ENCODE assay signal across 9 cellular contexts in genomic region chr6:56540950-56541600, GRCh38.
A peak's percentile ranks its signal among the peaks of the same experiment; 100 is the strongest.
DNase-seq lines count a peak whose midpoint lies in the region; ATAC-seq and TF ChIP-seq lines count a peak whose summit lies in the region.
"Had no signal": no experiment of that assay in that cellular context is flagged by ENCODE, and none has a peak within 500 bp of the region (broad histone marks: within the 10 kb centered on the region; RNA-seq: fewer than 3 reads in every experiment).

No MANE protein-coding gene starts in this region.

- H3K27me3 Mint-ChIP-seq in naive thymus-derived CD4-positive, alpha-beta T cell = peaks cover 0 to 3% (median 0%) of the 10 kb centered on the region in 5 donors
- H3K27me3 Mint-ChIP-seq: IgD-negative memory B cell had no signal

- H3K36me3 ChIP-seq in MG63 (peaks cover 6% of the 10 kb centered on the region), body of pancreas (replicated peaks in 1 of 2; ENCODE audit: insufficient read depth in 1 of 2, low read depth in 2 of 2) (no peaks in the 10 kb centered on the region), mesodermal cell (ENCODE audit: control insufficient read depth, insufficient read depth, low read length) (peaks cover 5% of the 10 kb centered on the region)
- H3K36me3 ChIP-seq in naive thymus-derived CD4-positive, alpha-beta T cell (ENCODE audit: control insufficient read depth in 2 of 3, insufficient read depth in 3 of 3, low read length in 3 of 3) = no peaks in the 10 kb centered on the region

- no peak overlapping the region for H3K27ac Mint-ChIP-seq in naive thymus-derived CD4-positive, alpha-beta T cell
- H3K27ac Mint-ChIP-seq: IgD-negative memory B cell had no signal

- H3K4me1 Mint-ChIP-seq in naive thymus-derived CD4-positive, alpha-beta T cell = peaks cover 0 to 2% (median 0%) of the 10 kb centered on the region in 7 donors
- H3K4me1 Mint-ChIP-seq: IgD-negative memory B cell had no signal

- TF ChIP-seq CTCF in AG04449 (IDR thresholded peaks at IDR 0.05; ENCODE audit: insufficient read depth, low read length, missing control alignments) (no peak), body of pancreas (IDR thresholded peaks at IDR 0.05) (no peak)

- H3K27me3 ChIP-seq in MG63 (no peaks in the 10 kb centered on the region), body of pancreas (no peaks in the 10 kb centered on the region)
- no peaks in the 10 kb centered on the region for H3K27me3 ChIP-seq in naive thymus-derived CD4-positive, alpha-beta T cell (ENCODE audit: control insufficient read depth in 2 of 2, insufficient read depth in 2 of 2, low read length in 2 of 2)

- intact Hi-C loops in body of pancreas (cut with DNase I) = no loop called here
- intact Hi-C loops in naive thymus-derived CD4-positive, alpha-beta T cell (cut with micrococcal nuclease) = loop anchor here (5.0 to 10.0 kb wide), 5 partner anchors 51 to 774 kb away; partner anchors contain the start of genes BAG2 (in 1 of the 2), BEND6 (in 1 of the 2), PRIM2 (in 1 of the 2) and ZNF451 (in 1 of the 2)

- 11 to 15% methylated on average over 12 of the region's 12 CpGs for WGBS in body of pancreas, 2 donors
- WGBS in mesodermal cell (ENCODE audit: insufficient coverage in 2 of 2), 2 experiments = 86 to 92% methylated on average over 6 to 11 of the region's 12 CpGs

- POLR2A ChIA-PET in AG04449 (lab: Yijun Ruan, JAX) = no interaction called here
- POLR2A ChIA-PET in naive thymus-derived CD4-positive, alpha-beta T cell (lab: Charles Lee) = no interaction called here

- no peaks in the 10 kb centered on the region for H3K9me3 ChIP-seq in MG63
- H3K9me3 ChIP-seq in body of pancreas = no peaks in the 10 kb centered on the region
- H3K9me3 ChIP-seq in mesodermal cell (ENCODE audit: control insufficient read depth, low read length) = no peaks in the 10 kb centered on the region
- H3K9me3 ChIP-seq in naive thymus-derived CD4-positive, alpha-beta T cell (ENCODE audit: control insufficient read depth in 2 of 3, low read length in 3 of 3) = no peaks in the 10 kb centered on the region

- H3K4me3 ChIP-seq in AG04449 (ENCODE audit: low read depth, low read length) (peak overlapping the region; percentile 63), MG63 (peak overlapping the region; percentile 58), body of pancreas (peak overlapping the region in 1 of 2 donors; percentile 36), mesodermal cell (ENCODE audit: extremely low read depth, insufficient read depth, low read length, poor library complexity, severe bottlenecking) (peak overlapping the region; percentile 47)
- H3K4me3 ChIP-seq in naive thymus-derived CD4-positive, alpha-beta T cell (ENCODE audit: low read length) = no peak overlapping the region

- H3K27ac ChIP-seq in body of pancreas = peak overlapping the region; percentile 80 to 99 (median 95)
- no peak overlapping the region for H3K27ac ChIP-seq in mesodermal cell (ENCODE audit: low read depth, low read length, severe bottlenecking)
- no peak overlapping the region for H3K27ac ChIP-seq in naive thymus-derived CD4-positive, alpha-beta T cell (ENCODE audit: low read depth, low read length)

- peak in 2 of 3 donors; percentile 37 to 44 for TF ChIP-seq POLR2A in body of pancreas (IDR thresholded peaks at IDR 0.05)

- H3K36me3 Mint-ChIP-seq in naive thymus-derived CD4-positive, alpha-beta T cell = no peaks in the 10 kb centered on the region
- H3K36me3 Mint-ChIP-seq: IgD-negative memory B cell had no signal

- H3K4me3 Mint-ChIP-seq in naive thymus-derived CD4-positive, alpha-beta T cell = no peak overlapping the region
- H3K4me3 Mint-ChIP-seq: IgD-negative memory B cell had no signal

- CTCF ChIA-PET in AG04449 (lab: Yijun Ruan, JAX) = interaction anchor here (1.0 to 3.0 kb wide), 9 partner anchors 11 to 226 kb away, joined by 3 to 58 read pairs (median 10); no protein-coding TSS in a partner anchor
- CTCF ChIA-PET in naive thymus-derived CD4-positive, alpha-beta T cell (lab: Charles Lee) = interaction anchor here (0.7 kb wide), 1 partner anchor 348 kb away, joined by 3 read pairs; no protein-coding TSS in a partner anchor

- DNase-seq in AG04449 (ENCODE audit: low read depth, low spot score) = no peak
- no peak for DNase-seq in MG63
- peak in 3 of 4 donors; percentile 30 to 40 (median 32) for DNase-seq in body of pancreas
- no peak for DNase-seq in naive thymus-derived CD4-positive, alpha-beta T cell
- no peak for DNase-seq in NCI-H345 (lab: John Stamatoyannopoulos, UW)
- DNase-seq in NCI-H1436 treated with DMSO at 0.1 percent for 48 hours (lab: John Stamatoyannopoulos, UW) = no peak

- ATAC-seq in body of pancreas (no peak), HG02870 (IDR thresholded peaks at IDR 0.05; ENCODE audit: unreplicated experiment) (no peak)
- no peak for ATAC-seq in naive thymus-derived CD4-positive, alpha-beta T cell

- no peaks in the 10 kb centered on the region for H3K9me3 Mint-ChIP-seq in naive thymus-derived CD4-positive, alpha-beta T cell
- H3K9me3 Mint-ChIP-seq: IgD-negative memory B cell had no signal

- peaks cover 43% of the 10 kb centered on the region for H3K4me1 ChIP-seq in body of pancreas
- peaks cover 16% of the 10 kb centered on the region for H3K4me1 ChIP-seq in mesodermal cell (ENCODE audit: control insufficient read depth, insufficient read depth, low read length, poor library complexity, severe bottlenecking)
- H3K4me1 ChIP-seq in naive thymus-derived CD4-positive, alpha-beta T cell (ENCODE audit: control insufficient read depth in 2 of 2, insufficient read depth in 2 of 2, low read length in 2 of 2) = peaks cover 0 to 8% of the 10 kb centered on the region in 2 donors

Comparison
In these comparisons a context has a peak if more than half of its experiments do, and no peak if none do; other contexts are left out.
1. DNase-seq: peak in body of pancreas (3 of 4); none in AG04449 (single experiment), MG63 (single experiment), naive thymus-derived CD4-positive, alpha-beta T cell (0 of 9), NCI-H345 (single experiment) and NCI-H1436 treated with DMSO at 0.1 percent for 48 hours (single experiment).
2. H3K27ac ChIP-seq: peak in body of pancreas (4 of 4); none in mesodermal cell (single experiment) and naive thymus-derived CD4-positive, alpha-beta T cell (single experiment).